Comparison of ENCODE assay signal across 11 cellular contexts in the genomic region with DNA sequence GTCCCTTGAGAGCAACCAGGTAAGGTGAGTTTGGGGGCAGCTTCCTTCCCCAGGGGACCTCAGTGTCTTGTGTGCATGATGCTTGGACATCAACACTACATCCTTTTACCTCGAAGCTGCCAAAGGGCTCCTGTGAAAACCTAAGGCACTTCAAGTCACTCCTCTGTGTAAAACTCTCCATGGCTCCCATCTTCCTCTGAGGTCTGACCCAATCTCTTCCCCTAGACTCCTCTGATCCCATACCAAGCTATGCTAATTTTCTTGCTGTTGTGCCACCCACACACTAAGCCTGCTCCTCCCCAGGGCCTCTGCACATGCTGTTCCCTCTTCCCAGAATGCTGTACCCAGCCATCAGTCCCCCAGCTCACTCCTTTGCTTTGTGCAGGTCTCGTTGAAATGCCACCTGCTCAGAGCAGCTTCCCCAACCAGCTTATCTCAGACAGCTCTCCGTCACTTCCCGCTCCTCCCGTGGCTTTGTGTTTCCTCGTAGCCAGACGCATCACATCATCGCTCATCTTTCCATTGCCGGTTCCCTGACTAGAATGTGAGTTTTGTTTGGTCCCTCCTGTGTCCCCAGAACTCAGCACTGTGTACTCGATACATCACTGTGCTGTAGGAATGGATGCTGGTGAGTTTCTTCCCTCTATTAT.
A peak's percentile ranks its signal among the peaks of the same experiment; 100 is the strongest.
DNase-seq lines count a peak whose midpoint lies in the region; ATAC-seq and TF ChIP-seq lines count a peak whose summit lies in the region.
"Had no signal": no experiment of that assay in that cellular context is flagged by ENCODE, and none has a peak within 500 bp of the region (broad histone marks: within the 10 kb centered on the region; RNA-seq: fewer than 3 reads in every experiment).

No MANE protein-coding gene starts in this region.

- H3K9me3 Mint-ChIP-seq in Calu3 (ENCODE audit: low read depth, unreplicated experiment), result peaks cover 3% of the 10 kb centered on the region
- H3K9me3 Mint-ChIP-seq: CD4-positive, CD25-positive, alpha-beta regulatory T cell; T-cell had no signal

- intact Hi-C loops in Calu3 (cut with micrococcal nuclease; ENCODE audit: unreplicated experiment), result loop anchor here (5.0 to 10.0 kb wide), 2 partner anchors 138 to 235 kb away; partner anchors contain the start of gene CFAP20
- intact Hi-C loops in mucosa of descending colon (cut with DNase I, micrococcal nuclease), result loop anchor here in 1 of 2 donors (10.0 kb wide), 1 partner anchor 112 kb away; the partner anchor contains the start of genes USB1 and ZNF319

- H3K27me3 Mint-ChIP-seq in Calu3 (ENCODE audit: unreplicated experiment), result no peaks in the 10 kb centered on the region

- no peak overlapping the region for H3K4me2 ChIP-seq in MM.1S (ENCODE audit: low read depth, low read length)

- no peaks in the 10 kb centered on the region for H4K20me1 ChIP-seq in MM.1S (ENCODE audit: insufficient read depth, low read length)

- TF ChIP-seq CTCF in Calu3 (IDR thresholded peaks at IDR 0.05; ENCODE audit: unreplicated experiment) (no peak), RWPE1 (conservative IDR thresholded peaks at IDR 0.05; ENCODE audit: low read depth) (no peak), mucosa of descending colon (IDR thresholded peaks at IDR 0.05) (no peak), MM.1S (IDR thresholded peaks at IDR 0.05; ENCODE audit: low read length) (no peak)

- no peak overlapping the region for H3K4me3 Mint-ChIP-seq in Calu3 (ENCODE audit: low read depth, unreplicated experiment)
- H3K4me3 Mint-ChIP-seq: CD4-positive, CD25-positive, alpha-beta regulatory T cell; T-cell had no signal

- H3K36me3 ChIP-seq in mucosa of descending colon (ENCODE audit: low read depth) (no peaks in the 10 kb centered on the region), MM.1S (replicated peaks; ENCODE audit: insufficient read depth, low read length) (no peaks in the 10 kb centered on the region)

- H3K9me3 ChIP-seq in mucosa of descending colon (no peaks in the 10 kb centered on the region), MM.1S (replicated peaks; ENCODE audit: insufficient read depth, low read length) (no peaks in the 10 kb centered on the region)

- POLR2A ChIA-PET in RWPE1 (lab: Yijun Ruan, JAX; ENCODE audit: low non-redundant PET), result no interaction called here

- H3K27ac ChIP-seq in RWPE1 (peak overlapping the region; percentile 14), MM.1S (ENCODE audit: low read length) (no peak overlapping the region)

- peak overlapping the region; percentile 98 for H3K27ac Mint-ChIP-seq in Calu3 (ENCODE audit: unreplicated experiment)
- H3K27ac Mint-ChIP-seq: CD4-positive, CD25-positive, alpha-beta regulatory T cell; T-cell had no signal

- H3F3A ChIP-seq in MM.1S (ENCODE audit: insufficient read depth, low read length), result no peaks in the 10 kb centered on the region

- no TSS peak for BruUV-seq in Calu3 (replicated peaks; lab: Mats Ljungman, UMichigan)

- H3K4me1 ChIP-seq in mucosa of descending colon (ENCODE audit: low read depth), result no peaks in the 10 kb centered on the region
- H3K4me1 ChIP-seq in MM.1S (ENCODE audit: low read length), result no peaks in the 10 kb centered on the region

- no peaks in the 10 kb centered on the region for H3K79me2 ChIP-seq in MM.1S (ENCODE audit: low read length)

- CTCF ChIA-PET in Calu3 (lab: Charles Lee) (interaction anchor here (0.6 to 1.6 kb wide), 3 partner anchors 16 to 280 kb away, joined by 3 to 8 read pairs (median 4); no protein-coding TSS in a partner anchor), RWPE1 (lab: Yijun Ruan, JAX) (no interaction called here)

- no peak overlapping the region for H2AFZ ChIP-seq in MM.1S (ENCODE audit: low read length)

- ATAC-seq in mucosa of descending colon, result peak; percentile 66
- no peak for ATAC-seq in HG02763 (IDR thresholded peaks at IDR 0.05; ENCODE audit: unreplicated experiment)
- ATAC-seq in HG03460 (IDR thresholded peaks at IDR 0.05; ENCODE audit: unreplicated experiment), result no peak
- ATAC-seq: HCT116, T-cell had no signal

- H3K9me2 ChIP-seq in MM.1S (replicated peaks; ENCODE audit: insufficient read depth, low read length), result no peaks in the 10 kb centered on the region

- H3K4me3 ChIP-seq in mucosa of descending colon (no peak overlapping the region), MM.1S (ENCODE audit: low read length) (no peak overlapping the region)

- H3K27me3 ChIP-seq in MM.1S (replicated peaks; ENCODE audit: insufficient read depth, low read length), result no peaks in the 10 kb centered on the region

- H3K4me1 Mint-ChIP-seq in Calu3 (ENCODE audit: low read depth, unreplicated experiment), result peaks cover 50% of the 10 kb centered on the region

- no peak for DNase-seq in Calu3
- DNase-seq in RWPE1 (ENCODE audit: low spot score), result no peak
- DNase-seq in dermis blood vessel endothelial cell, result peak; percentile 74
- peak in 2 of 3 donors; percentile 32 to 38 for DNase-seq in mucosa of descending colon
- no peak for DNase-seq in activated gamma-delta T cell treated with Interleukin-2 at 50 U/mL for 16 hours
- DNase-seq in MM.1S, result no peak
- DNase-seq: CD4-positive, CD25-positive, alpha-beta regulatory T cell; T-cell had no signal

- H3K36me3 Mint-ChIP-seq in Calu3 (ENCODE audit: insufficient read depth, unreplicated experiment), result peaks cover 21% of the 10 kb centered on the region
- H3K36me3 Mint-ChIP-seq: CD4-positive, CD25-positive, alpha-beta regulatory T cell; T-cell had no signal

- H3K9ac ChIP-seq in MM.1S (ENCODE audit: low read length), result no peak overlapping the region

Comparison
In these comparisons a context has a peak if more than half of its experiments do, and no peak if none do; other contexts are left out.
1. DNase-seq: peak in dermis blood vessel endothelial cell (single experiment) and mucosa of descending colon (2 of 3); none in Calu3 (single experiment), RWPE1 (single experiment), activated gamma-delta T cell treated with Interleukin-2 at 50 U/mL for 16 hours (single experiment) and MM.1S (single experiment).